ENCODE assay signal across 8 cellular contexts in the genomic region with DNA sequence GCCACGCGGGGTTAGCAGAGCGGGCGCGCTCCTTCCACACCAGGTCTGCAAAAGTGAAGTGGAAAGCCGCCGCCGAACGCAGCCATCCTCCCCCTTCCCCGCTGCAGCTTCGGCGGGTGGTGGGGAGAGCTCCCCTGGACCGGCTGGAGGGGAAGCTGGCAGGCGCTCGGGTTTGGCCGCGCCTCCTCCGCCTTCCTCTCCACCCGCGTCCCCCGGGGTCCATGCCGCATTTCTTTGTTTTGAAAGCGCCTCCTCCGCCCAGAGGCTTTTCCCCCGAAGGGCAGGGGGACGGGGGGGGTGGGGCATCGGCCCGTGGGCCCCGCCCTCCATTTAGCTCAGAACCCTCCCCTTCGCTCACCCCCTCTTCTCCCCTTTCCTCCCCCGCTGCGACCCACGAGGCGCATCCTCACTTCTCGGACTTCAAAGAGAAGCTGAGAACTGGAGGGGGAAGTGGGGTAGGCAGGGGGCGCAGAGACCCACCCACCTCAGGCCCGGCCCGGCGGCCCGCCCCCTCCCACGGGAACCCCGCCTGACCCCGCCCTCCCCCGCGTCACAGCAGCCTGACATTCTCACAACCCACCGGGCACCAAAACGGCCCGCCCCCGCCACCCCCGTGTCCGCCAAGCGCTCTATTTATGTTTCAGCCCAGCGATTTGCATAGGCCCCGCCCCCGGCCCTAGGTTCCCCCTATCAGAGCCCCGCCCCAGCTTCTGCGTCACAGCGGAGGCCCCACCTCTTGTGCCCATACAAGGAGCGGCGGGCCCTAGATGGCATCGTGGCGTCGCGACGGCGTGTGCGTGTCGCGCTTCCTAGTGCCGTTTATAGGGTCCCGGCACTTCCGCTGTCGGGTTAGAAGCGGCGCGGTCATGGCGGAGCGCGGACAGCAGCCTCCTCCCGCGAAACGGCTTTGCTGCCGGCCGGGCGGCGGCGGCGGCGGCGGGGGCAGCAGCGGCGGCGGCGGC. TPM values are rescaled to one million over a fixed set of nuclear protein-coding genes. Genes with fewer than 3 reads are reported as not detected.
DNase-seq lines count a peak whose midpoint lies in the region; ATAC-seq and TF ChIP-seq lines count a peak whose summit lies in the region.

A gene (plus strand): TSS at position 852 of the 962 bp plus-strand sequence. CDS start 15 bp downstream, at position 867.

- H3K4me1 ChIP-seq in HUES6 (ENCODE audit: control insufficient read depth, insufficient read depth, low read length) (peaks cover 38% of the 10 kb centered on the region), OCI-LY1 (ENCODE audit: insufficient read depth, low read length, severe bottlenecking) (peaks cover 27% of the 10 kb centered on the region)

- peak; percentile 73 for ATAC-seq in GM21423 (IDR thresholded peaks at IDR 0.05; ENCODE audit: unreplicated experiment)

- in situ Hi-C loops in Caki2 (cut with HindIII; ENCODE audit: low pct_unique_long_range_greater_than_20kb, low sequenced_read_pairs): no loop called here

- no peaks in the 10 kb centered on the region for H3F3A ChIP-seq in OCI-LY1 (ENCODE audit: insufficient read depth, low read length)

- H4K20me1 ChIP-seq in OCI-LY1 (ENCODE audit: insufficient read depth, low read length): no peaks in the 10 kb centered on the region

- H3K9me3 ChIP-seq in HUES6 (ENCODE audit: control insufficient read depth, insufficient read depth, low read depth, low read length) (no peaks in the 10 kb centered on the region), OCI-LY1 (ENCODE audit: low read length) (no peaks in the 10 kb centered on the region)

- H3K27ac ChIP-seq in HUES6 (ENCODE audit: low read depth, low read length) (peak within 1 kb of the TSS; percentile 13; the same call in 1 of the 2 replicates), OCI-LY1 (ENCODE audit: low read depth, low read length, poor library complexity, severe bottlenecking) (no peak within 1 kb of the TSS)

- H3K36me3 ChIP-seq in HUES6 (ENCODE audit: control insufficient read depth, insufficient read depth, low read length): no peaks in the 10 kb centered on the region
- no peaks in the 10 kb centered on the region for H3K36me3 ChIP-seq in OCI-LY1 (ENCODE audit: insufficient read depth, low read length)

- DNase-seq in Caki2 (ENCODE audit: low read depth) (peak; percentile 92), activated T-cell treated with anti-CD3 and anti-CD28 coated beads for 24 hours (ENCODE audit: low read depth) (peak; percentile 97), epidermal melanocyte (ENCODE audit: insufficient read length, low spot score) (peak; percentile 95), middle frontal gyrus (ENCODE audit: extremely low spot score, low spot score) (peak; percentile 99)
- peak; percentile 98 to 99 for DNase-seq in stimulated activated CD8-positive, alpha-beta memory T cell treated with anti-CD3 and anti-CD28 coated beads, Interleukin-2, amount 100 ng/mL, for 1 hour (ENCODE audit: low read depth in 2 of 2)

- H3K4me2 ChIP-seq in OCI-LY1 (ENCODE audit: low read length): peak within 1 kb of the TSS; percentile 92

- H3K9ac ChIP-seq in HUES6 (ENCODE audit: low read length): peak within 1 kb of the TSS; percentile 85
- peak within 1 kb of the TSS; percentile 58 for H3K9ac ChIP-seq in OCI-LY1 (ENCODE audit: low read length)

- no peaks in the 10 kb centered on the region for H3K9me2 ChIP-seq in OCI-LY1 (ENCODE audit: low read depth, low read length)

- TF ChIP-seq CTCF in OCI-LY1 (IDR thresholded peaks at IDR 0.05; ENCODE audit: low read length): no peak

- peaks cover 68% of the 10 kb centered on the region for H3K27me3 ChIP-seq in HUES6 (ENCODE audit: control insufficient read depth, insufficient read depth, low read length)
- no peaks in the 10 kb centered on the region; the same call in 1 of the 2 replicates for H3K27me3 ChIP-seq in OCI-LY1 (ENCODE audit: insufficient read depth, low read length)

- peak within 1 kb of the TSS; percentile 97 for H3K4me3 ChIP-seq in HUES6 (ENCODE audit: low read depth, low read length)
- peak within 1 kb of the TSS; percentile 80 for H3K4me3 ChIP-seq in OCI-LY1 (ENCODE audit: low read depth, low read length, poor library complexity, severe bottlenecking)

- H2AFZ ChIP-seq in OCI-LY1 (ENCODE audit: low read length): peak within 1 kb of the TSS; percentile 40; the same call in 1 of the 2 replicates

- no peaks in the 10 kb centered on the region for H3K79me2 ChIP-seq in OCI-LY1 (ENCODE audit: insufficient read depth, low read length)

RNA-seq across cellular contexts. Expression of the gene that starts here (rescaled TPM):
- total RNA-seq in Caki2 (2014; rRNA removed; shearing (Covaris generic); ENCODE audit: low replicate concordance): 1.8 TPM in 2 replicates
